1 cellular context compared by ENCODE assay signal in the genomic region with DNA sequence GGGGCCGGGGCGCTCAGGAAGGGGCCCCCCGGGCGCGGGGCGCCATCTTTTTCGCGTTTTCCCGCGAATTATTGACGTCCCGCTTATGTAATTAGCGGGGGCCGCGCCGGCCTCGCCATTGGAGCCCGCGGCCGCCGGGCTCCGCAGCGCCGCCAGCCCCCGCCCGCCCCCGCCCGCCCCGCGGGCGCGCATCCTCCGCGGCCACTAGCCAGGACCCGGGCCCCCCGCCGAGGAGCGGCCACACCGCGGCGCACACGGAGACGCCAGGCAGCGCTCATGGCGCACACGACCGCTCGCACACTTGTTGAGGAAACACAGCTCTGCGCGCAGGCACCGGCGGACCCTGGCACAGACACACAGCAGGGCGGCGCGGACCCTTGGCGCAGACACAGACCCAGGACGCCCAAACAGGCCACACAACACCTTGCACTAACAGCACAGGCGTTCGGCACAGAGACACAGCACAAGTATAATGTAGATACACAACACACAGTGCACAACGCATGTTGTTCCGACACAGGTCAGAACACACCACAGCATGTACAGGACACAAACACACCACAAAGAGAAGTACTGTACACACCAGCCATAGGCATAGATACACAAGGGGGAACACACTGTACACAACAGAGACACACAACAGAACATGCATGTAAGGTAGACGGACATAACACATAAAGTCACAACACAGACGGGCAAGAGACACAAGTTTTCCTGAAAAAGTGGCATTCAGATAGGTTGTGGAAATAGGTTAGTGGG.
A peak's percentile ranks its signal among the peaks of the same experiment; 100 is the strongest.
TF ChIP-seq lines count a peak whose summit lies in the region.

No MANE protein-coding gene starts in this region.

TF ChIP-seq in HepG2, 621 proteins besides CTCF, POLR2A, EP300 and RAD21 (continued from another document and continues in another):
- TF ChIP-seq, protein P1, sequence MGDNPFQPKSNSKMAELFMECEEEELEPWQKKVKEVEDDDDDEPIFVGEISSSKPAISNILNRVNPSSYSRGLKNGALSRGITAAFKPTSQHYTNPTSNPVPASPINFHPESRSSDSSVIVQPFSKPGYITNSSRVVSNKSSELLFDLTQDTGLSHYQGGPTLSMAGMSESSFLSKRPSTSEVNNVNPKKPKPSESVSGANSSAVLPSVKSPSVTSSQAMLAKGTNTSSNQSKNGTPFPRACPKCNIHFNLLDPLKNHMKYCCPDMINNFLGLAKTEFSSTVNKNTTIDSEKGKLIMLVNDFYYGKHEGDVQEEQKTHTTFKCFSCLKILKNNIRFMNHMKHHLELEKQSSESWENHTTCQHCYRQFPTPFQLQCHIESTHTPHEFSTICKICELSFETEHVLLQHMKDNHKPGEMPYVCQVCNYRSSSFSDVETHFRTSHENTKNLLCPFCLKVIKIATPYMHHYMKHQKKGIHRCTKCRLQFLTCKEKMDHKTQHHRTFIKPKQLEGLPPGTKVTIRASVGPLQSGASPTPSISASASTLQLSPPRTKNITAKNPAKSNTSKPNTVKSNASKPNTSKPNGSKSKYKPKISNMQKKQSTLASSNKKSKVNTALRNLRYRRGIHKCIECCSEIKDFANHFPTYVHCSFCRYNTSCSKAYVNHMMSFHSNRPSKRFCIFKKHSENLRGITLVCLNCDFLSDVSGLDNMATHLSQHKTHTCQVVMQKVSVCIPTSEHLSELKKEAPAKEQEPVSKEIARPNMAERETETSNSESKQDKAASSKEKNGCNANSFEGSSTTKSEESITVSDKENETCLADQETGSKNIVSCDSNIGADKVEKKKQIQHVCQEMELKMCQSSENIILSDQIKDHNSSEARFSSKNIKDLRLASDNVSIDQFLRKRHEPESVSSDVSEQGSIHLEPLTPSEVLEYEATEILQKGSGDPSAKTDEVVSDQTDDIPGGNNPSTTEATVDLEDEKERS (CRISPR knock-in tag; IDR thresholded peaks at IDR 0.05) = peak; percentile 84
- no peak for TF ChIP-seq ZNF878 (CRISPR knock-in tag; IDR thresholded peaks at IDR 0.05)
- TF ChIP-seq ZSCAN21 (CRISPR knock-in tag; IDR thresholded peaks at IDR 0.05; ENCODE audit: borderline replicate concordance) = peak; percentile 83; the same call in 1 of the 2 replicates
- TF ChIP-seq HNRNPH1 (optimal IDR thresholded peaks at IDR 0.05; ENCODE audit: low read depth, low read length) = no peak
- TF ChIP-seq IRF2 (CRISPR knock-in tag; IDR thresholded peaks at IDR 0.05) = peak; percentile 48; the same call in 1 of the 2 replicates
- TF ChIP-seq, protein P2, sequence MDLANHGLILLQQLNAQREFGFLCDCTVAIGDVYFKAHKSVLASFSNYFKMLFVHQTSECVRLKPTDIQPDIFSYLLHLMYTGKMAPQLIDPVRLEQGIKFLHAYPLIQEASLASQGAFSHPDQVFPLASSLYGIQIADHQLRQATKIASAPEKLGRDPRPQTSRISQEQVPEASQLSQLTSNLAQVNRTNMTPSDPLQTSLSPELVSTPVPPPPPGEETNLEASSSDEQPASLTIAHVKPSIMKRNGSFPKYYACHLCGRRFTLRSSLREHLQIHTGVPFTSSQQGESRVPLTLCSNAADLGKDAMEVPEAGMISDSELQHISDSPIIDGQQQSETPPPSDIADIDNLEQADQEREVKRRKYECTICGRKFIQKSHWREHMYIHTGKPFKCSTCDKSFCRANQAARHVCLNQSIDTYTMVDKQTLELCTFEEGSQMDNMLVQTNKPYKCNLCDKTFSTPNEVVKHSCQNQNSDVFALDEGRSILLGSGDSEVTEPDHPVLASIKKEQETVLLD (CRISPR knock-in tag; IDR thresholded peaks at IDR 0.05; ENCODE audit: low read depth) = peak; percentile 91
- peak; percentile 24; the same call in 1 of the 2 replicates for TF ChIP-seq TGIF2 (CRISPR knock-in tag; IDR thresholded peaks at IDR 0.05)
- TF ChIP-seq FOXA3 (CRISPR knock-in tag; IDR thresholded peaks at IDR 0.05) = peak; percentile 14; the same call in 1 of the 2 replicates
- TF ChIP-seq ZC3H13 (CRISPR knock-in tag; IDR thresholded peaks at IDR 0.05) = peak; percentile 76
- TF ChIP-seq ZNF605 (CRISPR knock-in tag; IDR thresholded peaks at IDR 0.05) = no peak
- no peak for TF ChIP-seq SRSF4 (IDR thresholded peaks at IDR 0.05; ENCODE audit: low read depth, low read length, poor library complexity, severe bottlenecking)
- TF ChIP-seq ZNF225 (CRISPR knock-in tag; IDR thresholded peaks at IDR 0.05) = peak; percentile 63; the same call in 1 of the 2 replicates
- TF ChIP-seq ZNF232 (CRISPR knock-in tag; IDR thresholded peaks at IDR 0.05; ENCODE audit: borderline replicate concordance) = no peak
- TF ChIP-seq ZNF83 (CRISPR knock-in tag; IDR thresholded peaks at IDR 0.05; ENCODE audit: borderline replicate concordance) = peak; percentile 63; the same call in 1 of the 2 replicates
- TF ChIP-seq, protein P3, sequence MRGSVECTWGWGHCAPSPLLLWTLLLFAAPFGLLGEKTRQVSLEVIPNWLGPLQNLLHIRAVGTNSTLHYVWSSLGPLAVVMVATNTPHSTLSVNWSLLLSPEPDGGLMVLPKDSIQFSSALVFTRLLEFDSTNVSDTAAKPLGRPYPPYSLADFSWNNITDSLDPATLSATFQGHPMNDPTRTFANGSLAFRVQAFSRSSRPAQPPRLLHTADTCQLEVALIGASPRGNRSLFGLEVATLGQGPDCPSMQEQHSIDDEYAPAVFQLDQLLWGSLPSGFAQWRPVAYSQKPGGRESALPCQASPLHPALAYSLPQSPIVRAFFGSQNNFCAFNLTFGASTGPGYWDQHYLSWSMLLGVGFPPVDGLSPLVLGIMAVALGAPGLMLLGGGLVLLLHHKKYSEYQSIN (CRISPR knock-in tag; IDR thresholded peaks at IDR 0.05; ENCODE audit: borderline replicate concordance) = 0 out of 2 replicates have a peak, but pooled peaks have one; percentile 37
- TF ChIP-seq ZNF598 (CRISPR knock-in tag; IDR thresholded peaks at IDR 0.05; ENCODE audit: borderline replicate concordance) = peak; percentile 69; the same call in 1 of the 2 replicates
- TF ChIP-seq, protein P4, sequence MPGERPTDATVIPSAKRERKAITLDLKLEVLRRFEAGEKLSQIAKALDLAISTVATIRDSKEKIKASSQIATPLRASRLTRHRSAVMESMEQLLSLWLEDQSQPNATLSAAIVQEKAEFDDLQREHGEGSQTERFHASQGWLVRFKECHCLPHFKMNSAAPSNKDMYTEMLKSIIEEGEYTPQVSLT (CRISPR knock-in tag; IDR thresholded peaks at IDR 0.05; ENCODE audit: borderline replicate concordance, low read depth) = no peak
- TF ChIP-seq, protein P5, sequence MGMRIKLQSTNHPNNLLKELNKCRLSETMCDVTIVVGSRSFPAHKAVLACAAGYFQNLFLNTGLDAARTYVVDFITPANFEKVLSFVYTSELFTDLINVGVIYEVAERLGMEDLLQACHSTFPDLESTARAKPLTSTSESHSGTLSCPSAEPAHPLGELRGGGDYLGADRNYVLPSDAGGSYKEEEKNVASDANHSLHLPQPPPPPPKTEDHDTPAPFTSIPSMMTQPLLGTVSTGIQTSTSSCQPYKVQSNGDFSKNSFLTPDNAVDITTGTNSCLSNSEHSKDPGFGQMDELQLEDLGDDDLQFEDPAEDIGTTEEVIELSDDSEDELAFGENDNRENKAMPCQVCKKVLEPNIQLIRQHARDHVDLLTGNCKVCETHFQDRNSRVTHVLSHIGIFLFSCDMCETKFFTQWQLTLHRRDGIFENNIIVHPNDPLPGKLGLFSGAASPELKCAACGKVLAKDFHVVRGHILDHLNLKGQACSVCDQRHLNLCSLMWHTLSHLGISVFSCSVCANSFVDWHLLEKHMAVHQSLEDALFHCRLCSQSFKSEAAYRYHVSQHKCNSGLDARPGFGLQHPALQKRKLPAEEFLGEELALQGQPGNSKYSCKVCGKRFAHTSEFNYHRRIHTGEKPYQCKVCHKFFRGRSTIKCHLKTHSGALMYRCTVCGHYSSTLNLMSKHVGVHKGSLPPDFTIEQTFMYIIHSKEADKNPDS (CRISPR knock-in tag; IDR thresholded peaks at IDR 0.05) = 0 out of 2 replicates have a peak, but pooled peaks have one; percentile 47
- TF ChIP-seq KLF13 (CRISPR knock-in tag; IDR thresholded peaks at IDR 0.05) = 0 out of 2 replicates have a peak, but pooled peaks have one; percentile 63
- TF ChIP-seq NKX3-1 (CRISPR knock-in tag; IDR thresholded peaks at IDR 0.05) = no peak
- TF ChIP-seq, protein P6, sequence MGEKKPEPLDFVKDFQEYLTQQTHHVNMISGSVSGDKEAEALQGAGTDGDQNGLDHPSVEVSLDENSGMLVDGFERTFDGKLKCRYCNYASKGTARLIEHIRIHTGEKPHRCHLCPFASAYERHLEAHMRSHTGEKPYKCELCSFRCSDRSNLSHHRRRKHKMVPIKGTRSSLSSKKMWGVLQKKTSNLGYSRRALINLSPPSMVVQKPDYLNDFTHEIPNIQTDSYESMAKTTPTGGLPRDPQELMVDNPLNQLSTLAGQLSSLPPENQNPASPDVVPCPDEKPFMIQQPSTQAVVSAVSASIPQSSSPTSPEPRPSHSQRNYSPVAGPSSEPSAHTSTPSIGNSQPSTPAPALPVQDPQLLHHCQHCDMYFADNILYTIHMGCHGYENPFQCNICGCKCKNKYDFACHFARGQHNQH (CRISPR knock-in tag; IDR thresholded peaks at IDR 0.05) = no peak; the same call in 1 of the 2 replicates
- TF ChIP-seq, protein P7, sequence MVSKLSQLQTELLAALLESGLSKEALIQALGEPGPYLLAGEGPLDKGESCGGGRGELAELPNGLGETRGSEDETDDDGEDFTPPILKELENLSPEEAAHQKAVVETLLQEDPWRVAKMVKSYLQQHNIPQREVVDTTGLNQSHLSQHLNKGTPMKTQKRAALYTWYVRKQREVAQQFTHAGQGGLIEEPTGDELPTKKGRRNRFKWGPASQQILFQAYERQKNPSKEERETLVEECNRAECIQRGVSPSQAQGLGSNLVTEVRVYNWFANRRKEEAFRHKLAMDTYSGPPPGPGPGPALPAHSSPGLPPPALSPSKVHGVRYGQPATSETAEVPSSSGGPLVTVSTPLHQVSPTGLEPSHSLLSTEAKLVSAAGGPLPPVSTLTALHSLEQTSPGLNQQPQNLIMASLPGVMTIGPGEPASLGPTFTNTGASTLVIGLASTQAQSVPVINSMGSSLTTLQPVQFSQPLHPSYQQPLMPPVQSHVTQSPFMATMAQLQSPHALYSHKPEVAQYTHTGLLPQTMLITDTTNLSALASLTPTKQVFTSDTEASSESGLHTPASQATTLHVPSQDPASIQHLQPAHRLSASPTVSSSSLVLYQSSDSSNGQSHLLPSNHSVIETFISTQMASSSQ (IDR thresholded peaks at IDR 0.05; ENCODE audit: low read depth) = no peak
- TF ChIP-seq, protein P7 (CRISPR knock-in tag; IDR thresholded peaks at IDR 0.05; ENCODE audit: borderline replicate concordance) = peak; percentile 46
- TF ChIP-seq, protein P8, sequence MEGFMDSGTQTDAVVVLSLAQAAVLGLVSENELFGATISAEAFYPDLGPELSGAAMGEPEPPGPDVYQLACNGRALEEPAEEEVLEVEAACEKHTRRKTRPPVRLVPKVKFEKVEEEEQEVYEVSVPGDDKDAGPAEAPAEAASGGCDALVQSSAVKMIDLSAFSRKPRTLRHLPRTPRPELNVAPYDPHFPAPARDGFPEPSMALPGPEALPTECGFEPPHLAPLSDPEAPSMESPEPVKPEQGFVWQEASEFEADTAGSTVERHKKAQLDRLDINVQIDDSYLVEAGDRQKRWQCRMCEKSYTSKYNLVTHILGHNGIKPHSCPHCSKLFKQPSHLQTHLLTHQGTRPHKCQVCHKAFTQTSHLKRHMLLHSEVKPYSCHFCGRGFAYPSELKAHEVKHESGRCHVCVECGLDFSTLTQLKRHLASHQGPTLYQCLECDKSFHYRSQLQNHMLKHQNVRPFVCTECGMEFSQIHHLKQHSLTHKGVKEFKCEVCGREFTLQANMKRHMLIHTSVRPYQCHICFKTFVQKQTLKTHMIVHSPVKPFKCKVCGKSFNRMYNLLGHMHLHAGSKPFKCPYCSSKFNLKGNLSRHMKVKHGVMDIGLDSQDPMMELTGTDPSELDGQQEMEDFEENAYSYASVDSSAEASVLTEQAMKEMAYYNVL (CRISPR knock-in tag; IDR thresholded peaks at IDR 0.05; ENCODE audit: borderline replicate concordance) = 0 out of 2 replicates have a peak, but pooled peaks have one; percentile 29
- TF ChIP-seq ZNF234 (CRISPR knock-in tag; conservative IDR thresholded peaks at IDR 0.05) = no peak
- TF ChIP-seq, protein P9, sequence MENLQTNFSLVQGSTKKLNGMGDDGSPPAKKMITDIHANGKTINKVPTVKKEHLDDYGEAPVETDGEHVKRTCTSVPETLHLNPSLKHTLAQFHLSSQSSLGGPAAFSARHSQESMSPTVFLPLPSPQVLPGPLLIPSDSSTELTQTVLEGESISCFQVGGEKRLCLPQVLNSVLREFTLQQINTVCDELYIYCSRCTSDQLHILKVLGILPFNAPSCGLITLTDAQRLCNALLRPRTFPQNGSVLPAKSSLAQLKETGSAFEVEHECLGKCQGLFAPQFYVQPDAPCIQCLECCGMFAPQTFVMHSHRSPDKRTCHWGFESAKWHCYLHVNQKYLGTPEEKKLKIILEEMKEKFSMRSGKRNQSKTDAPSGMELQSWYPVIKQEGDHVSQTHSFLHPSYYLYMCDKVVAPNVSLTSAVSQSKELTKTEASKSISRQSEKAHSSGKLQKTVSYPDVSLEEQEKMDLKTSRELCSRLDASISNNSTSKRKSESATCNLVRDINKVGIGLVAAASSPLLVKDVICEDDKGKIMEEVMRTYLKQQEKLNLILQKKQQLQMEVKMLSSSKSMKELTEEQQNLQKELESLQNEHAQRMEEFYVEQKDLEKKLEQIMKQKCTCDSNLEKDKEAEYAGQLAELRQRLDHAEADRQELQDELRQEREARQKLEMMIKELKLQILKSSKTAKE (CRISPR knock-in tag; IDR thresholded peaks at IDR 0.05; ENCODE audit: borderline replicate concordance) = peak; percentile 56; the same call in 1 of the 2 replicates
- no peak for TF ChIP-seq ZNF766 (CRISPR knock-in tag; IDR thresholded peaks at IDR 0.05; ENCODE audit: borderline replicate concordance)
